In the genomic region with DNA sequence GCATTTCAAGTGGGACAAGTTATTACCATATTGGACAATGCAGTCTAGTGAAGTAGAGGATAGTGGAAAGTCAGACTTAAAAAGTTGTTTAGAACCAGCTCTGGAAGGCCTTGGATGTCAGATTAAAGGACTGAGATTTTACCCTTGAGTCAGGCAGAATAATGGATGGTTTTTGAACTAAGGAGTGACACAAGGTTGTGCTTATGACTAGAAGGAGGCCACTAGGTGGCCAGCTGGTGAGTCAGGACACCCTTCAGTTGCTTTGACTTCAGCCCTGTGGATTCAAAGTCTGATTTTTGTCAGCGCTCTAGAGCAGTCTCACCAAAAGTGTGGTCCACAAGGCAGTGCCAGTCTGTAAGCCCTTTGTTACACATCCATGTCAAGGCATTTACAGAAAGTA, we compare ENCODE assay signal across 8 cellular contexts. TPM values are rescaled to one million over a fixed set of nuclear protein-coding genes. Genes with fewer than 3 reads are reported as not detected.
DNase-seq lines count a peak whose midpoint lies in the region; ATAC-seq and TF ChIP-seq lines count a peak whose summit lies in the region.

No MANE protein-coding gene starts in this region.

- intact Hi-C loops in Calu3 (cut with micrococcal nuclease; ENCODE audit: unreplicated experiment): loop anchor here (10.0 kb wide), 1 partner anchor 546 kb away; the partner anchor contains the start of gene AP4E1

- no peaks in the 10 kb centered on the region for H3K9me3 Mint-ChIP-seq in Calu3 (ENCODE audit: low read depth, unreplicated experiment)

- no peak for TF ChIP-seq POLR2A in suprapubic skin (IDR thresholded peaks at IDR 0.05)

- WGBS in suprapubic skin: 100% methylated on average over 1 of the region's 1 CpG

- TF ChIP-seq EP300 in suprapubic skin (IDR thresholded peaks at IDR 0.05): no peak

- TF ChIP-seq CTCF in Calu3 (IDR thresholded peaks at IDR 0.05; ENCODE audit: unreplicated experiment): peak; percentile 41
- peak; percentile 42 for TF ChIP-seq CTCF in foreskin fibroblast (IDR thresholded peaks at IDR 0.05; ENCODE audit: low read depth, low read length)
- no peak for TF ChIP-seq CTCF in suprapubic skin (IDR thresholded peaks at IDR 0.05)

- no TSS peak for BruUV-seq in Calu3 (replicated peaks; lab: Mats Ljungman, UMichigan)

- peaks cover 52% of the 10 kb centered on the region for H3K36me3 Mint-ChIP-seq in Calu3 (ENCODE audit: insufficient read depth, unreplicated experiment)

- no peak overlapping the region for H3K4me3 ChIP-seq in foreskin fibroblast (ENCODE audit: low read depth in 1 of 2, low read length in 2 of 2)
- no peak overlapping the region for H3K4me3 ChIP-seq in suprapubic skin

- CTCF ChIA-PET in Calu3 (lab: Charles Lee): no interaction called here

- peaks cover 29% of the 10 kb centered on the region for H3K36me3 ChIP-seq in suprapubic skin

- no peaks in the 10 kb centered on the region for H3K9me3 ChIP-seq in suprapubic skin

- H3K4me1 ChIP-seq in suprapubic skin: peaks cover 20% of the 10 kb centered on the region

- H3K4me1 Mint-ChIP-seq in Calu3 (ENCODE audit: low read depth, unreplicated experiment): peaks cover 20% of the 10 kb centered on the region

- H3K27me3 ChIP-seq in suprapubic skin: no peaks in the 10 kb centered on the region

- H3K27ac Mint-ChIP-seq in Calu3 (ENCODE audit: unreplicated experiment): no peak overlapping the region

- no peaks in the 10 kb centered on the region for H3K27me3 Mint-ChIP-seq in Calu3 (ENCODE audit: unreplicated experiment)

- no peak for ATAC-seq in HG02973 (IDR thresholded peaks at IDR 0.05; ENCODE audit: unreplicated experiment)
- ATAC-seq in GM18858 (IDR thresholded peaks at IDR 0.05; ENCODE audit: unreplicated experiment): no peak

- no peak overlapping the region for H3K27ac ChIP-seq in suprapubic skin
- H3K27ac ChIP-seq in caudate nucleus (ENCODE audit: low read depth, low read length): no peak overlapping the region

- no peak overlapping the region for H3K4me3 Mint-ChIP-seq in Calu3 (ENCODE audit: low read depth, unreplicated experiment)

- DNase-seq in Calu3 (peak; percentile 36), HCEC 1CT (peak; percentile 58), SW480 (ENCODE audit: low spot score) (peak; percentile 21), foreskin fibroblast (peak; percentile 38 to 68), suprapubic skin (ENCODE audit: low spot score in 2 of 2) (no peak), caudate nucleus (lab: John Stamatoyannopoulos, UW) (no peak)

RNA-seq across cellular contexts. Expression of gene GABPB1, which starts 3.8 kb away (rescaled TPM):
- total RNA-seq in Calu3 (2022) (25.6 and 33.0 TPM in 2 replicates), suprapubic skin (10 to 100 TPM; 10.8 to 31.2 (median 20.3) TPM)

Comparison
In these comparisons a context has a peak if more than half of its experiments do, and no peak if none do; other contexts are left out.
1. DNase-seq: peak in Calu3 (single experiment), HCEC 1CT (single experiment), SW480 (single experiment) and foreskin fibroblast (2 of 2); none in suprapubic skin (0 of 2) and caudate nucleus (0 of 61).
2. CTCF ChIP-seq: peak in Calu3 (single experiment) and foreskin fibroblast (single experiment); none in suprapubic skin (0 of 2).